ENCODE assay signal across 1 cellular context in the genomic region with DNA sequence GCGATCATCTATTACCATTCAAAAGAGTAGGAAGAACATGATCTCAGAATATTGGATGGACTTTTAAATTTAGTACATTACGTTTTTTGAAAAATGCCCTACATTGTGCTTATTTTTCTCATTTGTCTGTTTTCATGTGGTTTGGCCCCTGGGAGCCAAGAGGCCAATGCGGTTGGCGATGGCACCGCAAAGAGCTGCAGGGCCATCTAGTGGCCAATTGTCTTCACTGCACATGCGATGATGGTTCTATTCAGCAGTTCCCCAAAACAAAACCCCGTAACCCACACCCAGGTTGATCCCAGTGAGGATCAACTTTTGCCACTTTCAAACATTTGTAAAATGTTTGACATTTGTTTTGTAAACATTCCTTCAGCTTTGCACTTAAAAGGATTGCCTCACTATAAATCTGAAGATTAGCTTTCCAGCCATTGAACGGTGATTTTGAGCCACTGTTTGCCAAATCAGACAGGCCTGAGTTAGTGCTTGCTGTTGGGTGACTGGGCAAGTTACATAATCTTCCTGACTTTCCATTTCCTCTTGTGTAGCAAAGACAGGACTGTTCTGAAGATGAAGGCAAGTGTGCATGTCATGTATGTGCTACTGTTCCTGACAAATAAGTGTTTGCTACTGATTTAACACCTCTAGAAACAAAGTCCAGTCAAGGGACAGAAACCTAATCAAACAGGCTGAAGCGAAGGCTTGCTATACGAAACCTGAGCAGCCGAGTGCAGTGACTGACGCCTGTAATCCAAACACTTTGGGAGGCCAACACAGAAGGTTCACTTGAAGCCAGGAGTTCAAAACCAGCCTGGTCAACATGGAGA.
TF ChIP-seq lines count a peak whose summit lies in the region.

No MANE protein-coding gene starts in this region.

TF ChIP-seq in K562, 482 proteins besides CTCF, POLR2A, EP300 and RAD21 (continued from another document and continues in another):
- TF ChIP-seq GABPB1 (CRISPR knock-in tag; IDR thresholded peaks at IDR 0.05) = no peak
- TF ChIP-seq, protein P1, sequence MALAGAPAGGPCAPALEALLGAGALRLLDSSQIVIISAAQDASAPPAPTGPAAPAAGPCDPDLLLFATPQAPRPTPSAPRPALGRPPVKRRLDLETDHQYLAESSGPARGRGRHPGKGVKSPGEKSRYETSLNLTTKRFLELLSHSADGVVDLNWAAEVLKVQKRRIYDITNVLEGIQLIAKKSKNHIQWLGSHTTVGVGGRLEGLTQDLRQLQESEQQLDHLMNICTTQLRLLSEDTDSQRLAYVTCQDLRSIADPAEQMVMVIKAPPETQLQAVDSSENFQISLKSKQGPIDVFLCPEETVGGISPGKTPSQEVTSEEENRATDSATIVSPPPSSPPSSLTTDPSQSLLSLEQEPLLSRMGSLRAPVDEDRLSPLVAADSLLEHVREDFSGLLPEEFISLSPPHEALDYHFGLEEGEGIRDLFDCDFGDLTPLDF (CRISPR knock-in tag; IDR thresholded peaks at IDR 0.05) = no peak
- no peak for TF ChIP-seq HMGN3 (IDR thresholded peaks at IDR 0.05; ENCODE audit: borderline replicate concordance, extremely low read depth, insufficient read length, low read depth, low read length)
- TF ChIP-seq, protein P2, sequence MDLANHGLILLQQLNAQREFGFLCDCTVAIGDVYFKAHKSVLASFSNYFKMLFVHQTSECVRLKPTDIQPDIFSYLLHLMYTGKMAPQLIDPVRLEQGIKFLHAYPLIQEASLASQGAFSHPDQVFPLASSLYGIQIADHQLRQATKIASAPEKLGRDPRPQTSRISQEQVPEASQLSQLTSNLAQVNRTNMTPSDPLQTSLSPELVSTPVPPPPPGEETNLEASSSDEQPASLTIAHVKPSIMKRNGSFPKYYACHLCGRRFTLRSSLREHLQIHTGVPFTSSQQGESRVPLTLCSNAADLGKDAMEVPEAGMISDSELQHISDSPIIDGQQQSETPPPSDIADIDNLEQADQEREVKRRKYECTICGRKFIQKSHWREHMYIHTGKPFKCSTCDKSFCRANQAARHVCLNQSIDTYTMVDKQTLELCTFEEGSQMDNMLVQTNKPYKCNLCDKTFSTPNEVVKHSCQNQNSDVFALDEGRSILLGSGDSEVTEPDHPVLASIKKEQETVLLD (IDR thresholded peaks at IDR 0.05) = no peak
- TF ChIP-seq POU5F1 (IDR thresholded peaks at IDR 0.05; ENCODE audit: borderline replicate concordance, low read depth, low read length, partially characterized antibody) = no peak
- no peak for TF ChIP-seq KLF6 (CRISPR knock-in tag; IDR thresholded peaks at IDR 0.05; ENCODE audit: borderline replicate concordance)
- TF ChIP-seq, protein P3, sequence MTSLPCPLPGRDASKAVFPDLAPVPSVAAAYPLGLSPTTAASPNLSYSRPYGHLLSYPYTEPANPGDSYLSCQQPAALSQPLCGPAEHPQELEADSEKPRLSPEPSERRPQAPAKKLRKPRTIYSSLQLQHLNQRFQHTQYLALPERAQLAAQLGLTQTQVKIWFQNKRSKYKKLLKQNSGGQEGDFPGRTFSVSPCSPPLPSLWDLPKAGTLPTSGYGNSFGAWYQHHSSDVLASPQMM (CRISPR knock-in tag; IDR thresholded peaks at IDR 0.05) = no peak
- TF ChIP-seq ATF7 (IDR thresholded peaks at IDR 0.05) = no peak
- TF ChIP-seq, protein P4, sequence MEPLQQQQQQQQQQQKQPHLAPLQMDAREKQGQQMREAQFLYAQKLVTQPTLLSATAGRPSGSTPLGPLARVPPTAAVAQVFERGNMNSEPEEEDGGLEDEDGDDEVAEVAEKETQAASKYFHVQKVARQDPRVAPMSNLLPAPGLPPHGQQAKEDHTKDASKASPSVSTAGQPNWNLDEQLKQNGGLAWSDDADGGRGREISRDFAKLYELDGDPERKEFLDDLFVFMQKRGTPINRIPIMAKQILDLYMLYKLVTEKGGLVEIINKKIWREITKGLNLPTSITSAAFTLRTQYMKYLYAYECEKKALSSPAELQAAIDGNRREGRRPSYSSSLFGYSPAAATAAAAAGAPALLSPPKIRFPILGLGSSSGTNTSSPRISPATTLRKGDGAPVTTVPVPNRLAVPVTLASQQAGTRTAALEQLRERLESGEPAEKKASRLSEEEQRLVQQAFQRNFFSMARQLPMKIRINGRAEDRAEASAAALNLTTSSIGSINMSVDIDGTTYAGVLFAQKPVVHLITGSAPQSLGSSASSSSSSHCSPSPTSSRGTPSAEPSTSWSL (CRISPR knock-in tag; IDR thresholded peaks at IDR 0.05; ENCODE audit: borderline replicate concordance) = no peak
- no peak for TF ChIP-seq ZFP30 (CRISPR knock-in tag; IDR thresholded peaks at IDR 0.05; ENCODE audit: borderline replicate concordance)
- TF ChIP-seq GATAD2A (IDR thresholded peaks at IDR 0.05) = no peak
- no peak for TF ChIP-seq HSF4 (CRISPR knock-in tag; IDR thresholded peaks at IDR 0.05; ENCODE audit: borderline replicate concordance)
- no peak for TF ChIP-seq PHF21A (IDR thresholded peaks at IDR 0.05; ENCODE audit: borderline replicate concordance, low read depth)
- TF ChIP-seq, protein P5, sequence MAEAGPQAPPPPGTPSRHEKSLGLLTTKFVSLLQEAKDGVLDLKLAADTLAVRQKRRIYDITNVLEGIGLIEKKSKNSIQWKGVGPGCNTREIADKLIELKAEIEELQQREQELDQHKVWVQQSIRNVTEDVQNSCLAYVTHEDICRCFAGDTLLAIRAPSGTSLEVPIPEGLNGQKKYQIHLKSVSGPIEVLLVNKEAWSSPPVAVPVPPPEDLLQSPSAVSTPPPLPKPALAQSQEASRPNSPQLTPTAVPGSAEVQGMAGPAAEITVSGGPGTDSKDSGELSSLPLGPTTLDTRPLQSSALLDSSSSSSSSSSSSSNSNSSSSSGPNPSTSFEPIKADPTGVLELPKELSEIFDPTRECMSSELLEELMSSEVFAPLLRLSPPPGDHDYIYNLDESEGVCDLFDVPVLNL (CRISPR knock-in tag; IDR thresholded peaks at IDR 0.05; ENCODE audit: low read depth) = no peak
- no peak for TF ChIP-seq SMARCE1 (IDR thresholded peaks at IDR 0.05)
- TF ChIP-seq MAZ (CRISPR knock-in tag; conservative IDR thresholded peaks at IDR 0.05 in 1 of 2, IDR thresholded peaks at IDR 0.05 in 1 of 2) = peak in 1 of 2 experiments; percentile 39; a peak in 1 of 4 replicates
- TF ChIP-seq, protein P6, sequence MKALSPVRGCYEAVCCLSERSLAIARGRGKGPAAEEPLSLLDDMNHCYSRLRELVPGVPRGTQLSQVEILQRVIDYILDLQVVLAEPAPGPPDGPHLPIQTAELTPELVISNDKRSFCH (CRISPR knock-in tag; IDR thresholded peaks at IDR 0.05) = no peak
- TF ChIP-seq, protein P6 (tag; IDR thresholded peaks at IDR 0.05) = no peak
- TF ChIP-seq SETDB1 (IDR thresholded peaks at IDR 0.05; ENCODE audit: low read length) = no peak
- no peak for TF ChIP-seq MEF2A (IDR thresholded peaks at IDR 0.05; ENCODE audit: control insufficient read depth, low read depth, low read length)
- TF ChIP-seq TAL1 (IDR thresholded peaks at IDR 0.05) = no peak
- no peak for TF ChIP-seq HNRNPLL (IDR thresholded peaks at IDR 0.05; ENCODE audit: low read depth, low read length, poor library complexity, severe bottlenecking)
- no peak for TF ChIP-seq NFRKB (IDR thresholded peaks at IDR 0.05; ENCODE audit: low read depth)
- no peak for TF ChIP-seq ZNF766 (CRISPR knock-in tag; conservative IDR thresholded peaks at IDR 0.05)
- TF ChIP-seq CCAR2 (IDR thresholded peaks at IDR 0.05; ENCODE audit: low read depth, low read length) = no peak
- TF ChIP-seq, protein P7, sequence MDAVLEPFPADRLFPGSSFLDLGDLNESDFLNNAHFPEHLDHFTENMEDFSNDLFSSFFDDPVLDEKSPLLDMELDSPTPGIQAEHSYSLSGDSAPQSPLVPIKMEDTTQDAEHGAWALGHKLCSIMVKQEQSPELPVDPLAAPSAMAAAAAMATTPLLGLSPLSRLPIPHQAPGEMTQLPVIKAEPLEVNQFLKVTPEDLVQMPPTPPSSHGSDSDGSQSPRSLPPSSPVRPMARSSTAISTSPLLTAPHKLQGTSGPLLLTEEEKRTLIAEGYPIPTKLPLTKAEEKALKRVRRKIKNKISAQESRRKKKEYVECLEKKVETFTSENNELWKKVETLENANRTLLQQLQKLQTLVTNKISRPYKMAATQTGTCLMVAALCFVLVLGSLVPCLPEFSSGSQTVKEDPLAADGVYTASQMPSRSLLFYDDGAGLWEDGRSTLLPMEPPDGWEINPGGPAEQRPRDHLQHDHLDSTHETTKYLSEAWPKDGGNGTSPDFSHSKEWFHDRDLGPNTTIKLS (IDR thresholded peaks at IDR 0.05; ENCODE audit: borderline replicate concordance, low read depth) = no peak
- TF ChIP-seq CAMTA2 (CRISPR knock-in tag; conservative IDR thresholded peaks at IDR 0.05) = no peak
- no peak for TF ChIP-seq RUNX1 (IDR thresholded peaks at IDR 0.05; ENCODE audit: low read depth)
- TF ChIP-seq, protein P8, sequence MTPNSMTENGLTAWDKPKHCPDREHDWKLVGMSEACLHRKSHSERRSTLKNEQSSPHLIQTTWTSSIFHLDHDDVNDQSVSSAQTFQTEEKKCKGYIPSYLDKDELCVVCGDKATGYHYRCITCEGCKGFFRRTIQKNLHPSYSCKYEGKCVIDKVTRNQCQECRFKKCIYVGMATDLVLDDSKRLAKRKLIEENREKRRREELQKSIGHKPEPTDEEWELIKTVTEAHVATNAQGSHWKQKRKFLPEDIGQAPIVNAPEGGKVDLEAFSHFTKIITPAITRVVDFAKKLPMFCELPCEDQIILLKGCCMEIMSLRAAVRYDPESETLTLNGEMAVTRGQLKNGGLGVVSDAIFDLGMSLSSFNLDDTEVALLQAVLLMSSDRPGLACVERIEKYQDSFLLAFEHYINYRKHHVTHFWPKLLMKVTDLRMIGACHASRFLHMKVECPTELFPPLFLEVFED (CRISPR knock-in tag; conservative IDR thresholded peaks at IDR 0.05) = no peak
- TF ChIP-seq ZKSCAN1 (IDR thresholded peaks at IDR 0.05; ENCODE audit: low read depth, low read length) = 0 out of 2 replicates have a peak, but pooled peaks have one; percentile 21
- TF ChIP-seq MEIS2 (IDR thresholded peaks at IDR 0.05; ENCODE audit: partially characterized antibody) = no peak
- TF ChIP-seq C11orf30 (IDR thresholded peaks at IDR 0.05; ENCODE audit: low read depth) = no peak
- TF ChIP-seq ESRRA (IDR thresholded peaks at IDR 0.05; ENCODE audit: borderline replicate concordance, low read depth) = peak; percentile 76; the same call in 1 of the 2 replicates
- TF ChIP-seq ZNF830 (CRISPR knock-in tag; IDR thresholded peaks at IDR 0.05) = no peak
- TF ChIP-seq, protein P9, sequence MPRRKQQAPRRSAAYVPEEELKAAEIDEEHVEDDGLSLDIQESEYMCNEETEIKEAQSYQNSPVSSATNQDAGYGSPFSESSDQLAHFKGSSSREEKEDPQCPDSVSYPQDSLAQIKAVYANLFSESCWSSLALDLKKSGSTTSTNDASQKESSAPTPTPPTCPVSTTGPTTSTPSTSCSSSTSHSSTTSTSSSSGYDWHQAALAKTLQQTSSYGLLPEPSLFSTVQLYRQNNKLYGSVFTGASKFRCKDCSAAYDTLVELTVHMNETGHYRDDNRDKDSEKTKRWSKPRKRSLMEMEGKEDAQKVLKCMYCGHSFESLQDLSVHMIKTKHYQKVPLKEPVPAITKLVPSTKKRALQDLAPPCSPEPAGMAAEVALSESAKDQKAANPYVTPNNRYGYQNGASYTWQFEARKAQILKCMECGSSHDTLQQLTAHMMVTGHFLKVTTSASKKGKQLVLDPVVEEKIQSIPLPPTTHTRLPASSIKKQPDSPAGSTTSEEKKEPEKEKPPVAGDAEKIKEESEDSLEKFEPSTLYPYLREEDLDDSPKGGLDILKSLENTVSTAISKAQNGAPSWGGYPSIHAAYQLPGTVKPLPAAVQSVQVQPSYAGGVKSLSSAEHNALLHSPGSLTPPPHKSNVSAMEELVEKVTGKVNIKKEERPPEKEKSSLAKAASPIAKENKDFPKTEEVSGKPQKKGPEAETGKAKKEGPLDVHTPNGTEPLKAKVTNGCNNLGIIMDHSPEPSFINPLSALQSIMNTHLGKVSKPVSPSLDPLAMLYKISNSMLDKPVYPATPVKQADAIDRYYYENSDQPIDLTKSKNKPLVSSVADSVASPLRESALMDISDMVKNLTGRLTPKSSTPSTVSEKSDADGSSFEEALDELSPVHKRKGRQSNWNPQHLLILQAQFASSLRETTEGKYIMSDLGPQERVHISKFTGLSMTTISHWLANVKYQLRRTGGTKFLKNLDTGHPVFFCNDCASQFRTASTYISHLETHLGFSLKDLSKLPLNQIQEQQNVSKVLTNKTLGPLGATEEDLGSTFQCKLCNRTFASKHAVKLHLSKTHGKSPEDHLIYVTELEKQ (CRISPR knock-in tag; IDR thresholded peaks at IDR 0.05) = no peak
- TF ChIP-seq, protein P10, sequence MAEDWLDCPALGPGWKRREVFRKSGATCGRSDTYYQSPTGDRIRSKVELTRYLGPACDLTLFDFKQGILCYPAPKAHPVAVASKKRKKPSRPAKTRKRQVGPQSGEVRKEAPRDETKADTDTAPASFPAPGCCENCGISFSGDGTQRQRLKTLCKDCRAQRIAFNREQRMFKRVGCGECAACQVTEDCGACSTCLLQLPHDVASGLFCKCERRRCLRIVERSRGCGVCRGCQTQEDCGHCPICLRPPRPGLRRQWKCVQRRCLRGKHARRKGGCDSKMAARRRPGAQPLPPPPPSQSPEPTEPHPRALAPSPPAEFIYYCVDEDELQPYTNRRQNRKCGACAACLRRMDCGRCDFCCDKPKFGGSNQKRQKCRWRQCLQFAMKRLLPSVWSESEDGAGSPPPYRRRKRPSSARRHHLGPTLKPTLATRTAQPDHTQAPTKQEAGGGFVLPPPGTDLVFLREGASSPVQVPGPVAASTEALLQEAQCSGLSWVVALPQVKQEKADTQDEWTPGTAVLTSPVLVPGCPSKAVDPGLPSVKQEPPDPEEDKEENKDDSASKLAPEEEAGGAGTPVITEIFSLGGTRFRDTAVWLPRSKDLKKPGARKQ (CRISPR knock-in tag; IDR thresholded peaks at IDR 0.05) = no peak
- TF ChIP-seq U2AF2 (optimal IDR thresholded peaks at IDR 0.05; ENCODE audit: low read depth, low read length) = no peak
- TF ChIP-seq ZNF778 (CRISPR knock-in tag; IDR thresholded peaks at IDR 0.05) = no peak
- TF ChIP-seq, protein P11, sequence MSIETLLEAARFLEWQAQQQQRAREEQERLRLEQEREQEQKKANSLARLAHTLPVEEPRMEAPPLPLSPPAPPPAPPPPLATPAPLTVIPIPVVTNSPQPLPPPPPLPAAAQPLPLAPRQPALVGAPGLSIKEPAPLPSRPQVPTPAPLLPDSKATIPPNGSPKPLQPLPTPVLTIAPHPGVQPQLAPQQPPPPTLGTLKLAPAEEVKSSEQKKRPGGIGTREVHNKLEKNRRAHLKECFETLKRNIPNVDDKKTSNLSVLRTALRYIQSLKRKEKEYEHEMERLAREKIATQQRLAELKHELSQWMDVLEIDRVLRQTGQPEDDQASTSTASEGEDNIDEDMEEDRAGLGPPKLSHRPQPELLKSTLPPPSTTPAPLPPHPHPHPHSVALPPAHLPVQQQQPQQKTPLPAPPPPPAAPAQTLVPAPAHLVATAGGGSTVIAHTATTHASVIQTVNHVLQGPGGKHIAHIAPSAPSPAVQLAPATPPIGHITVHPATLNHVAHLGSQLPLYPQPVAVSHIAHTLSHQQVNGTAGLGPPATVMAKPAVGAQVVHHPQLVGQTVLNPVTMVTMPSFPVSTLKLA (conservative IDR thresholded peaks at IDR 0.05) = 0 out of 4 replicates have a peak, but pooled peaks of 1 of the 2 experiments have one; percentile 25
- no peak for TF ChIP-seq KDM5B (IDR thresholded peaks at IDR 0.05; ENCODE audit: insufficient replicate concordance, low read depth, low read length)
- no peak for TF ChIP-seq IFI16 (CRISPR knock-in tag; IDR thresholded peaks at IDR 0.05)
- TF ChIP-seq, protein P12, sequence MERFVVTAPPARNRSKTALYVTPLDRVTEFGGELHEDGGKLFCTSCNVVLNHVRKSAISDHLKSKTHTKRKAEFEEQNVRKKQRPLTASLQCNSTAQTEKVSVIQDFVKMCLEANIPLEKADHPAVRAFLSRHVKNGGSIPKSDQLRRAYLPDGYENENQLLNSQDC (CRISPR knock-in tag; IDR thresholded peaks at IDR 0.05) = no peak
